ENCODE assay signal across 6 cellular contexts in genomic region chrY:26352931-26353330, GRCh38.
DNase-seq lines count a peak whose midpoint lies in the region; ATAC-seq, FAIRE-seq and TF ChIP-seq lines count a peak whose summit lies in the region.
"Not testable (repeated sequence)": the region's sequence is repeated elsewhere in the genome, so short reads cannot be mapped to it uniquely, and the experiment has no call there.

No MANE protein-coding gene starts in this region.

- not testable (repeated sequence) for H3K27ac ChIP-seq in GM23338 (ENCODE audit: low read depth); H1 (ENCODE audit: low read depth, low read length)

- not testable (repeated sequence) for H3K4me3 Mint-ChIP-seq in GM23338

- not testable (repeated sequence) for H3K79me2 ChIP-seq in GM23338 (replicated peaks; ENCODE audit: insufficient read depth); H1 (ENCODE audit: control insufficient read depth in 1 of 2, insufficient read depth in 2 of 2, low read length in 2 of 2)

- TF ChIP-seq RAD21 in H1 (IDR thresholded peaks at IDR 0.05 in 1 of 2, conservative IDR thresholded peaks at IDR 0.05 in 1 of 2; ENCODE audit: low read depth in 2 of 2, low read length in 2 of 2) = not testable (repeated sequence)

- H3K4me2 ChIP-seq in GM23338; H1 (ENCODE audit: insufficient read depth in 1 of 2, low read depth in 2 of 2, low read length in 2 of 2): not testable (repeated sequence)

- not testable (repeated sequence) for H3K27me3 ChIP-seq in GM23338 (ENCODE audit: insufficient read depth); MG63; H1 (replicated peaks in 1 of 4; ENCODE audit: control insufficient read depth in 3 of 4, extremely low read depth in 1 of 4, insufficient read depth in 3 of 4, low read length in 3 of 4)

- not testable (repeated sequence) for TF ChIP-seq POLR2A in H1 (IDR thresholded peaks at IDR 0.05; ENCODE audit: control extremely low read depth in 1 of 2, low read depth in 2 of 2, low read length in 2 of 2)

- H2BK5ac ChIP-seq in H1 (ENCODE audit: low read depth, low read length) = not testable (repeated sequence)

- not testable (repeated sequence) for H2BK15ac ChIP-seq in H1 (ENCODE audit: low read length)

- not testable (repeated sequence) for H4K8ac ChIP-seq in H1 (ENCODE audit: extremely low read depth, insufficient read depth, low read length)

- not testable (repeated sequence) for H3K56ac ChIP-seq in H1 (replicated peaks; ENCODE audit: insufficient read length, low read depth, low read length)

- H3K27me3 Mint-ChIP-seq in GM23338 (ENCODE audit: insufficient read depth, low read depth, poor library complexity) = not testable (repeated sequence)

- H3K18ac ChIP-seq in H1 (ENCODE audit: extremely low read depth, low read length) = not testable (repeated sequence)

- H3K9ac ChIP-seq in H1 (replicated peaks in 1 of 4; ENCODE audit: extremely low read depth in 1 of 4, low read depth in 3 of 4, low read length in 3 of 4) = not testable (repeated sequence)

- H3K4me1 Mint-ChIP-seq in GM23338 = not testable (repeated sequence)

- not testable (repeated sequence) for H4K5ac ChIP-seq in H1 (ENCODE audit: insufficient read length, low read depth, low read length)

- H4K91ac ChIP-seq in H1 (replicated peaks; ENCODE audit: insufficient read length, low read length) = not testable (repeated sequence)

- not testable (repeated sequence) for H3K4me3 ChIP-seq in GM23338; MG63; H1 (ENCODE audit: extremely low read depth in 1 of 4, insufficient read depth in 2 of 4, low read depth in 3 of 4, low read length in 4 of 4)

- not testable (repeated sequence) for H2BK20ac ChIP-seq in H1 (ENCODE audit: low read length)

- DNase-seq in GM23338 (ENCODE audit: low spot score); H1 (ENCODE audit: low read depth in 1 of 2, low spot score in 2 of 2); sciatic nerve (ENCODE audit: low spot score): not testable (repeated sequence)
- DNase-seq in MG63 (peak; percentile 75), medulla oblongata (ENCODE audit: extremely low spot score) (peak; percentile 55), pons (ENCODE audit: low spot score) (peak; percentile 84)

- H3F3A ChIP-seq in GM23338 (replicated peaks; ENCODE audit: low read depth) = not testable (repeated sequence)

- H3K23me2 ChIP-seq in H1 (ENCODE audit: low read depth, low read length) = not testable (repeated sequence)

- H2AFZ ChIP-seq in GM23338; H1 (ENCODE audit: low read length): not testable (repeated sequence)

- H3K36me3 Mint-ChIP-seq in GM23338 (ENCODE audit: low read depth) = not testable (repeated sequence)

- not testable (repeated sequence) for H3K79me1 ChIP-seq in H1 (ENCODE audit: low read depth, low read length)

- TF ChIP-seq EP300 in H1 (IDR thresholded peaks at IDR 0.05; ENCODE audit: borderline replicate concordance in 1 of 2, low read depth in 2 of 2, low read length in 2 of 2) = not testable (repeated sequence)

- not testable (repeated sequence) for H3K27ac Mint-ChIP-seq in GM23338

- intact Hi-C loops in sciatic nerve (cut with DNase I) = not testable (repeated sequence)

- H2BK120ac ChIP-seq in H1 (replicated peaks; ENCODE audit: low read depth, low read length) = not testable (repeated sequence)

- not testable (repeated sequence) for H3K36me3 ChIP-seq in GM23338 (ENCODE audit: insufficient read depth); MG63; H1 (ENCODE audit: control insufficient read depth in 2 of 4, insufficient read depth in 4 of 4, low read length in 3 of 4)

- H3K4ac ChIP-seq in H1 (replicated peaks; ENCODE audit: insufficient read length, low read depth, low read length) = not testable (repeated sequence)

- not testable (repeated sequence) for H4K20me1 ChIP-seq in GM23338 (replicated peaks; ENCODE audit: insufficient read depth); H1 (replicated peaks in 1 of 2; ENCODE audit: control insufficient read depth in 1 of 2, insufficient read depth in 2 of 2, low read length in 2 of 2)

- TF ChIP-seq CTCF in GM23338 (conservative IDR thresholded peaks at IDR 0.05; ENCODE audit: low read depth in 2 of 2); H1 (IDR thresholded peaks at IDR 0.05; ENCODE audit: control extremely low read depth in 1 of 3, insufficient read depth in 1 of 3, low read depth in 1 of 3, low read length in 3 of 3): not testable (repeated sequence)

- ATAC-seq in GM23338 = peak; percentile 30; the same call in 1 of the 3 replicates
- peak; percentile 49 for ATAC-seq in sciatic nerve

- H3K14ac ChIP-seq in H1 (ENCODE audit: insufficient read length) = not testable (repeated sequence)

- not testable (repeated sequence) for H2BK12ac ChIP-seq in H1 (ENCODE audit: low read depth, low read length)

- POLR2A ChIA-PET in H1 (lab: Charles Lee; ENCODE audit: partially characterized antibody) = not testable (repeated sequence)

- peak; percentile 24 for FAIRE-seq in H1 (lab: Jason Lieb, UNC)

- peaks cover 48% of the 10 kb centered on the region for H3K9me3 Mint-ChIP-seq in GM23338

- CTCF ChIA-PET in H1 (lab: Charles Lee; ENCODE audit: partially characterized antibody) = not testable (repeated sequence)

- not testable (repeated sequence) for H2AK5ac ChIP-seq in H1 (ENCODE audit: low read depth, low read length)

- not testable (repeated sequence) for H3K9me3 ChIP-seq in MG63; H1 (ENCODE audit: insufficient read depth in 2 of 2, low read depth in 1 of 2, low read length in 1 of 2)

- not testable (repeated sequence) for H3K23ac ChIP-seq in H1 (ENCODE audit: insufficient read length)

- not testable (repeated sequence) for H3K4me1 ChIP-seq in GM23338 (ENCODE audit: insufficient read depth); H1 (replicated peaks in 1 of 4; ENCODE audit: control insufficient read depth in 3 of 4, insufficient read depth in 4 of 4, low read length in 3 of 4)

- not testable (repeated sequence) for H3K9me2 ChIP-seq in GM23338 (ENCODE audit: insufficient read depth)
